8 cellular contexts compared by ENCODE assay signal in the genomic region with DNA sequence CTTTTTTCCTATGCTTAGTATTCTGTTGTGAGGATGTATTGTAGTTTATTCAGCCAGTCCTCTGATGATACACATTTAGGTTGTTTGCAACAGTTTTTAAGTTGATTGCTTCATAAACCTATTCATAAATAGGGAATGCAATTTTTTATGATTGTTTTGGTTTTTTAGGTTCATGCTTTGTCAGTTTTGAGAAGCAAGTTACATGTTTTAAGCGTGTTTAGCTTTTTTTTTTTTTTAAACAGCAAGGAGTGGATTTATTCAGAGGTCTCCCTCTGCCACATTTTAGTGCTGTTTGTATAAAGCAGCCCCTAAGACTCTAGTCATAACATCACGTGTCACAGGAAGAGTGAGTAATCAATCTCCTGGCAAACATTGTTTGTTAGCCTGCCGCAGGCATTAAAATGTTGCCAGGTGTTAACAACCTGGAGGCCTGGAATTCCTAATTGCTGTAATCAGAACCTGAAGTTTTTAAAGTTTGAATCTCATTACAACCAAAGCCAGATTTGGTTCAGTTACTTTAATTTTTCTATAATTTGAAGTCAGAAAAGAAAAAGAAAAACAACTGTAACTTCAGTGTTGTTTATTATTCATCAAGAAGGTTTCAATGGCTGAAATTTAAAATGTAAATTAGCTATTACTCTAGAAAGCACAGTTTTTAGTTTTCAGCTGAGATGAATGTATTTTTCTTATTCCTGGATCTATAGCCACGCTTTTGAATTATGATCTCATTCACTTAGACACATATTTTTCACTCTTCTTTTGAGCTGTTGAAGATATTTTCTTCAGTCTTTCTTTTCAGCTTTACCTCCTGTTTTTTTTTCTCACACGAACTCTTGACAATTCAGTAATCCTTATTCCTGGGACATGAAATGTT. TPM values are rescaled to one million over a fixed set of nuclear protein-coding genes. Genes with fewer than 3 reads are reported as not detected.
A peak's percentile ranks its signal among the peaks of the same experiment; 100 is the strongest.
DNase-seq lines count a peak whose midpoint lies in the region; TF ChIP-seq lines count a peak whose summit lies in the region.

No MANE protein-coding gene starts in this region.

- no peaks in the 10 kb centered on the region for H3K27me3 Mint-ChIP-seq in activated naive CD4-positive, alpha-beta T cell treated with anti-CD3 and anti-CD28 coated beads, Interleukin-2, amount 50 U/mL, for 24 hours

- no peak for DNase-seq in activated naive CD4-positive, alpha-beta T cell treated with anti-CD3 and anti-CD28 coated beads, Interleukin-2, amount 50 U/mL, for 16 hours
- DNase-seq in SW480 (ENCODE audit: low spot score) (peak; percentile 57), glomerular endothelial cell (ENCODE audit: extremely low read depth, low read depth, low spot score) (peak; percentile 63), NCI-H1092 (lab: John Stamatoyannopoulos, UW) (no peak), vagina (ENCODE audit: extremely low spot score in 2 of 2) (no peak), WERI-Rb-1 (no peak), HAP-1 (ENCODE audit: low spot score in 2 of 2) (no peak)

- H3K36me3 ChIP-seq in vagina (no peaks in the 10 kb centered on the region), WERI-Rb-1 (no peaks in the 10 kb centered on the region), HAP-1 (replicated peaks) (no peaks in the 10 kb centered on the region; the same call in 1 of the 2 replicates)

- H3K9me3 ChIP-seq in vagina (no peaks in the 10 kb centered on the region), WERI-Rb-1 (ENCODE audit: severe bottlenecking) (no peaks in the 10 kb centered on the region), HAP-1 (no peaks in the 10 kb centered on the region)

- H3K27ac Mint-ChIP-seq in activated naive CD4-positive, alpha-beta T cell treated with anti-CD3 and anti-CD28 coated beads, Interleukin-2, amount 50 U/mL, for 24 hours: peak overlapping the region; percentile 88

- no peaks in the 10 kb centered on the region for H3K9me3 Mint-ChIP-seq in activated naive CD4-positive, alpha-beta T cell treated with anti-CD3 and anti-CD28 coated beads, Interleukin-2, amount 50 U/mL, for 24 hours

- H3K4me1 Mint-ChIP-seq in activated naive CD4-positive, alpha-beta T cell treated with anti-CD3 and anti-CD28 coated beads, Interleukin-2, amount 50 U/mL, for 24 hours: peaks cover 82% of the 10 kb centered on the region

- no peaks in the 10 kb centered on the region for H3K27me3 ChIP-seq in vagina
- no peaks in the 10 kb centered on the region for H3K27me3 ChIP-seq in WERI-Rb-1 (ENCODE audit: insufficient read depth, low read depth, severe bottlenecking)
- H3K27me3 ChIP-seq in HAP-1 (ENCODE audit: low read depth): no peaks in the 10 kb centered on the region

- intact Hi-C loops in vagina (cut with DNase I): no loop called here

- in situ Hi-C loops in HAP-1 (cut with MboI; ENCODE audit: low sequenced_read_pairs): loop anchor here (25.0 kb wide), 1 partner anchor 246 kb away; no protein-coding TSS in a partner anchor

- no peak overlapping the region for H3K27ac ChIP-seq in vagina
- no peak overlapping the region for H3K27ac ChIP-seq in WERI-Rb-1

- peak overlapping the region; percentile 59 for H3K4me3 Mint-ChIP-seq in activated naive CD4-positive, alpha-beta T cell treated with anti-CD3 and anti-CD28 coated beads, Interleukin-2, amount 50 U/mL, for 24 hours

- H3K36me3 Mint-ChIP-seq in activated naive CD4-positive, alpha-beta T cell treated with anti-CD3 and anti-CD28 coated beads, Interleukin-2, amount 50 U/mL, for 24 hours: peaks cover 24% of the 10 kb centered on the region

- TF ChIP-seq CTCF in vagina (IDR thresholded peaks at IDR 0.05): no peak
- no peak for TF ChIP-seq CTCF in WERI-Rb-1 (IDR thresholded peaks at IDR 0.05; ENCODE audit: low read depth, low read length)

- TF ChIP-seq POLR2A in vagina (IDR thresholded peaks at IDR 0.05): no peak

- H3K4me1 ChIP-seq in vagina (peaks cover 37% of the 10 kb centered on the region), HAP-1 (peaks cover 15% of the 10 kb centered on the region)

- H3K4me3 ChIP-seq in vagina (no peak overlapping the region), WERI-Rb-1 (ENCODE audit: low read depth, low read length) (no peak overlapping the region), HAP-1 (no peak overlapping the region)

RNA-seq across cellular contexts. Expression of gene KCNS1, which starts 59.2 kb away (rescaled TPM):
- 0.12 and 0.34 TPM in 2 replicates for total RNA-seq in glomerular endothelial cell
- total RNA-seq in vagina: not detected

Comparison
In these comparisons a context has a peak if more than half of its experiments do, and no peak if none do; other contexts are left out.
1. DNase-seq: peak in SW480 (single experiment) and glomerular endothelial cell (single experiment); none in activated naive CD4-positive, alpha-beta T cell treated with anti-CD3 and anti-CD28 coated beads, Interleukin-2, amount 50 U/mL, for 16 hours (single experiment), NCI-H1092 (single experiment), vagina (0 of 2), WERI-Rb-1 (single experiment) and HAP-1 (0 of 2).